Comparison of ENCODE assay signal across 37 cellular contexts in the genomic region with DNA sequence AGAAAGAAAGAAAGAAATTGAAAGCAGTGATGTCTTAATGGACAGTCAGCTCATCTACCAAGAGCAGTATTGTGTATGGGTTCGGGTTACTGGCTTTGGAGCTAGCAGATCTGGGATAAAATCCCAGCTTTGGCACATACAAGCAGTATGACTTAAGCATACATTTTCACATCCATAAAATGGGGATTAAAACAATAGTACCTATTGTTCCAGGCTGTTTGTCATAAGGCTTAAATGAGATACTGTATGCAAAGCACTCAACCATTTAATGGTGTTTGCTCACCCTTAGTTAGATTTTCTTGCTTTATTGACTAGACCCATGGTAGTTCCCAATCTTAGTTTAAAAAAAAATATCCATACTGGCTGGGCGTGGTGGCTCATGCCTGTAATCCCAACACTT.
"Had no signal": no experiment of that assay in that cellular context is flagged by ENCODE, and none has a peak within 500 bp of the region (broad histone marks: within the 10 kb centered on the region; RNA-seq: fewer than 3 reads in every experiment).

No MANE protein-coding gene starts in this region.

- H3K9me3 ChIP-seq: MG63 had no signal

- DNase-seq: Karpas-422, Kasumi-1, MG63, MM.1S, MV-4-11, NCI-H1048, NCI-H1092, NCI-H1092 treated with DMSO at 0.1 percent for 48 hours, NCI-H1105, NCI-H1105 treated with DMSO at 0.1 percent for 48 hours, NCI-H1417, NCI-H1417 treated with DMSO at 0.1 percent for 48 hours, NCI-H1436, NCI-H1436 treated with DMSO at 0.1 percent for 48 hours, NCI-H146, NCI-H1694, NCI-H1694 treated with DMSO at 0.1 percent for 48 hours, NCI-H187, NCI-H187 treated with DMSO at 0.1 percent for 48 hours, NCI-H1930, NCI-H2029, NCI-H2081, NCI-H2081 treated with DMSO at 0.1 percent for 48 hours, NCI-H2107, NCI-H2171, NCI-H2171 treated with DMSO at 0.1 percent for 48 hours, NCI-H2227 treated with DMSO at 0.1 percent for 48 hours, NCI-H226, NCI-H345, NCI-H446, NCI-H446 treated with DMSO at 0.1 percent for 48 hours, NCI-H510A, NCI-H510A treated with DMSO at 0.1 percent for 48 hours, NCI-H524, NCI-H524 treated with DMSO at 0.1 percent for 48 hours, NCI-H526, NCI-H526 treated with DMSO at 0.1 percent for 48 hours had no signal

- H3K36me3 ChIP-seq: MG63 had no signal

- H3K4me3 ChIP-seq: MG63 had no signal
